Comparison of ENCODE assay signal across 9 cellular contexts in the genomic region with DNA sequence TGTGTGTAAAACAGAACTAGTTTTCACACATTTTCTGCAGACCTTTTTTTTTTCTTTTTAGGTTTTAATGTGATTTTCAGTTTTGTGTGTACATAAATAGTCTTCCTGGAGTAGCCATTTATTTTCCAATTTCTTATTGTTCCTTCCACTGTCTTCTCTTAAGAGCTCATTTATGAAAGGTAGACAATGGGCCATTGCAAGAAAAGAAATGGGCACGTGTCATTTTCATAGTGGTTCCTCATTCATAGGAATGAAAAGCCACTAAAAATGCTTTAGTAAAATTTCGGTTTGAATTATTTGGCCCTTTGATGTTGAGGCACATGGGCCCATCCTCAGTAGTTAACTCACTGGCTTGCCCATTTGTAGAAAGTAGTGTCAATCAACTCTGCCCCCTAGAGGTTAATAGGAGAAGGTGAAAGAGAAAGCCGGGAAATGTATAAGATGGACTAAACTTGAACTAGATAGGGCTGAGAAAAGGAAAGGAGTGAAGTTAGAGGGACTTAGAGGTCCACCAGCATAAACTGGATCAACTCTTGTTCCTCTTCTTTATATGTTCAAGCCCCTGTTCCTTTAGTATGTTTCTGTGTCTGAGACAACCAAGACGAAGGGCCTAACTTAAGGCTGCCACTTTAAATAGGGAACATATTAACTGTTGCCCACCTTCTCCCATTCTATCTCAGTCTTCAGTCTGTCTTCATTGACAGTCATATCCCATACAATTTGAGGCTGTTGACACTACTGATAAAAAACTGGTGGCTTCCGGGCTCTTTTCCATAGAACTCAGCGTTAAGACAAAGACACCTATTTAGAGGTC.
A peak's percentile ranks its signal among the peaks of the same experiment; 100 is the strongest.
DNase-seq lines count a peak whose midpoint lies in the region; ATAC-seq and TF ChIP-seq lines count a peak whose summit lies in the region.
"Had no signal": no experiment of that assay in that cellular context is flagged by ENCODE, and none has a peak within 500 bp of the region (broad histone marks: within the 10 kb centered on the region; RNA-seq: fewer than 3 reads in every experiment).

No MANE protein-coding gene starts in this region.

- H3K4me3 Mint-ChIP-seq in activated CD4-positive, alpha-beta T cell treated with anti-CD3 and anti-CD28 coated beads for 36 hours, result no peak overlapping the region
- no peak overlapping the region for H3K4me3 Mint-ChIP-seq in mesothelial cell of epicardium
- H3K4me3 Mint-ChIP-seq: dendritic cell treated with granulocyte-macrophage colony-stimulating factor and Interleukin-4, amounts not matched to agents 40 ng/mL and 50 ng/mL, for 4 days had no signal

- no peak overlapping the region for H2AFZ ChIP-seq in OCI-LY1 (ENCODE audit: low read length)

- no peaks in the 10 kb centered on the region; the same call in 1 of the 2 replicates for H3F3A ChIP-seq in OCI-LY1 (ENCODE audit: insufficient read depth, low read length)

- H3K9me2 ChIP-seq in OCI-LY1 (ENCODE audit: low read depth, low read length), result no peaks in the 10 kb centered on the region

- TF ChIP-seq CTCF in OCI-LY1 (IDR thresholded peaks at IDR 0.05; ENCODE audit: low read length) (peak; percentile 91), mesothelial cell of epicardium (IDR thresholded peaks at IDR 0.05; ENCODE audit: unreplicated experiment) (peak; percentile 63)

- H3K9me3 Mint-ChIP-seq in activated CD4-positive, alpha-beta T cell treated with anti-CD3 and anti-CD28 coated beads for 36 hours (ENCODE audit: low read depth), result no peaks in the 10 kb centered on the region
- no peaks in the 10 kb centered on the region for H3K9me3 Mint-ChIP-seq in mesothelial cell of epicardium
- H3K9me3 Mint-ChIP-seq: dendritic cell treated with granulocyte-macrophage colony-stimulating factor and Interleukin-4, amounts not matched to agents 40 ng/mL and 50 ng/mL, for 4 days had no signal

- DNase-seq in activated CD4-positive, alpha-beta T cell treated with anti-CD3 and anti-CD28 coated beads for 36 hours, result peak; percentile 39
- no peak for DNase-seq in activated CD4-positive, alpha-beta T cell treated with anti-CD3 and anti-CD28 coated beads, Interleukin-2, amount 50 U/mL, for 4 hours
- DNase-seq in cerebellar cortex (ENCODE audit: low spot score) (peak; percentile 27), mesothelial cell of epicardium (ENCODE audit: low spot score in 2 of 2, unreplicated experiment in 2 of 2) (no peak)
- no peak for DNase-seq in stimulated activated CD8-positive, alpha-beta memory T cell treated with anti-CD3 and anti-CD28 coated beads, Interleukin-4, amount 100 ng/mL, for 48 hours

- H3K27ac Mint-ChIP-seq in activated CD4-positive, alpha-beta T cell treated with anti-CD3 and anti-CD28 coated beads for 36 hours, result peak overlapping the region; percentile 24
- no peak overlapping the region for H3K27ac Mint-ChIP-seq in mesothelial cell of epicardium
- H3K27ac Mint-ChIP-seq: dendritic cell treated with granulocyte-macrophage colony-stimulating factor and Interleukin-4, amounts not matched to agents 40 ng/mL and 50 ng/mL, for 4 days had no signal

- H3K27me3 Mint-ChIP-seq in activated CD4-positive, alpha-beta T cell treated with anti-CD3 and anti-CD28 coated beads for 36 hours, result no peaks in the 10 kb centered on the region
- H3K27me3 Mint-ChIP-seq in mesothelial cell of epicardium (ENCODE audit: low read depth), result no peaks in the 10 kb centered on the region
- H3K27me3 Mint-ChIP-seq: dendritic cell treated with granulocyte-macrophage colony-stimulating factor and Interleukin-4, amounts not matched to agents 40 ng/mL and 50 ng/mL, for 4 days had no signal

- peak; percentile 95 for ATAC-seq in activated CD4-positive, alpha-beta T cell treated with anti-CD3 and anti-CD28 coated beads for 36 hours
- ATAC-seq in GM19452 (IDR thresholded peaks at IDR 0.05; ENCODE audit: unreplicated experiment) (peak; percentile 78), HG03442 (IDR thresholded peaks at IDR 0.05; ENCODE audit: unreplicated experiment) (peak; percentile 65)

- H3K27ac ChIP-seq in OCI-LY1 (ENCODE audit: low read depth, low read length, poor library complexity, severe bottlenecking), result no peak overlapping the region

- no peak overlapping the region for H3K4me3 ChIP-seq in OCI-LY1 (ENCODE audit: low read depth, low read length, poor library complexity, severe bottlenecking)

- peaks cover 88% of the 10 kb centered on the region for H3K36me3 ChIP-seq in OCI-LY1 (ENCODE audit: insufficient read depth, low read length)

- H3K9me3 ChIP-seq in OCI-LY1 (ENCODE audit: low read length), result no peaks in the 10 kb centered on the region

- no peaks in the 10 kb centered on the region for H4K20me1 ChIP-seq in OCI-LY1 (ENCODE audit: insufficient read depth, low read length)

- H3K4me1 ChIP-seq in OCI-LY1 (ENCODE audit: insufficient read depth, low read length, severe bottlenecking), result no peaks in the 10 kb centered on the region

- intact Hi-C loops in activated CD4-positive, alpha-beta T cell treated with anti-CD3 and anti-CD28 coated beads for 36 hours (cut with DNase I, micrococcal nuclease), result loop anchor here (1.0 to 10.0 kb wide), 7 partner anchors 32 to 623 kb away; a partner anchor contains a TSS

- H3K27me3 ChIP-seq in OCI-LY1 (ENCODE audit: insufficient read depth, low read length), result no peaks in the 10 kb centered on the region

- POLR2A ChIA-PET in activated CD4-positive, alpha-beta T cell treated with anti-CD3 and anti-CD28 coated beads for 36 hours (lab: Charles Lee), result interaction anchor here (0.6 kb wide), 1 partner anchor 212 kb away, joined by 4 read pairs; no protein-coding TSS in a partner anchor

- CTCF ChIA-PET in activated CD4-positive, alpha-beta T cell treated with anti-CD3 and anti-CD28 coated beads for 36 hours (lab: Charles Lee), result interaction anchor here (0.6 to 2.9 kb wide), 33 partner anchors 10 to 1140 kb away, joined by 3 to 20 read pairs (median 4); no protein-coding TSS in a partner anchor

- H3K9ac ChIP-seq in OCI-LY1 (ENCODE audit: low read length), result no peak overlapping the region

- H3K4me2 ChIP-seq in OCI-LY1 (ENCODE audit: low read length), result no peak overlapping the region

- H3K79me2 ChIP-seq in OCI-LY1 (ENCODE audit: insufficient read depth, low read length), result no peaks in the 10 kb centered on the region

- peaks cover 18% of the 10 kb centered on the region for H3K4me1 Mint-ChIP-seq in activated CD4-positive, alpha-beta T cell treated with anti-CD3 and anti-CD28 coated beads for 36 hours
- H3K4me1 Mint-ChIP-seq in mesothelial cell of epicardium, result peaks cover 25% of the 10 kb centered on the region

- H3K36me3 Mint-ChIP-seq in activated CD4-positive, alpha-beta T cell treated with anti-CD3 and anti-CD28 coated beads for 36 hours (ENCODE audit: low read depth), result peaks cover 58% of the 10 kb centered on the region
- H3K36me3 Mint-ChIP-seq in mesothelial cell of epicardium, result peaks cover 50% of the 10 kb centered on the region

Comparison
In these comparisons a context has a peak if more than half of its experiments do, and no peak if none do; other contexts are left out.
1. DNase-seq: peak in activated CD4-positive, alpha-beta T cell treated with anti-CD3 and anti-CD28 coated beads for 36 hours (single experiment) and cerebellar cortex (single experiment); none in activated CD4-positive, alpha-beta T cell treated with anti-CD3 and anti-CD28 coated beads, Interleukin-2, amount 50 U/mL, for 4 hours (0 of 2), mesothelial cell of epicardium (0 of 2) and stimulated activated CD8-positive, alpha-beta memory T cell treated with anti-CD3 and anti-CD28 coated beads, Interleukin-4, amount 100 ng/mL, for 48 hours (single experiment).
2. Peak in every context shown above with its lines, with median percentiles within 50 percentile points of each other: ATAC-seq.